In the genomic region with DNA sequence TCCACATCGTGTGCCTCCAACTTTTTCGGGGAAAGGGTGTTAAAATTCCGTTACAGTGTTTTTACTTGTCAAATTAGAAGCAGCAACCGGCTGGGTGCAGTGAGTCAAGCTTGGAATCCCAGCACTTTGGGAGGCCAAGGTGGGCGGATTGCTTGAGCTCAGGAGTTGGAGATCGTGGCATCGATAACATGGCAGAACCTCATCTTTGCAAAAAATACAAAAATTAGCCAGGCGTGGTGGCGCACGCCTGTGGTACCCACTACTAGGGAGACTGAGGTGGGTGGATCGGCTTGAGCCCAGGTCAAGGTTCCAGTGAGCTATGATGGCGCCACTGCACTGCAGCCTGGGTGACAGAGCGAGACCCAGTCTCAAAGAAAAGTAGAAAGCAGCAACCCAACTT, we compare ENCODE assay signal across 1 cellular context.
TF ChIP-seq lines count a peak whose summit lies in the region.

No MANE protein-coding gene starts in this region.

TF ChIP-seq in GM12878, 131 proteins besides CTCF, POLR2A, EP300 and RAD21:
- no peak for TF ChIP-seq EED (IDR thresholded peaks at IDR 0.05; ENCODE audit: low read depth)
- no peak for TF ChIP-seq IRF4 (IDR thresholded peaks at IDR 0.05; ENCODE audit: low read depth, low read length)
- TF ChIP-seq HDAC6 (IDR thresholded peaks at IDR 0.05; ENCODE audit: unreplicated experiment), result no peak
- no peak for TF ChIP-seq DPF2 (IDR thresholded peaks at IDR 0.05)
- TF ChIP-seq, protein P1, sequence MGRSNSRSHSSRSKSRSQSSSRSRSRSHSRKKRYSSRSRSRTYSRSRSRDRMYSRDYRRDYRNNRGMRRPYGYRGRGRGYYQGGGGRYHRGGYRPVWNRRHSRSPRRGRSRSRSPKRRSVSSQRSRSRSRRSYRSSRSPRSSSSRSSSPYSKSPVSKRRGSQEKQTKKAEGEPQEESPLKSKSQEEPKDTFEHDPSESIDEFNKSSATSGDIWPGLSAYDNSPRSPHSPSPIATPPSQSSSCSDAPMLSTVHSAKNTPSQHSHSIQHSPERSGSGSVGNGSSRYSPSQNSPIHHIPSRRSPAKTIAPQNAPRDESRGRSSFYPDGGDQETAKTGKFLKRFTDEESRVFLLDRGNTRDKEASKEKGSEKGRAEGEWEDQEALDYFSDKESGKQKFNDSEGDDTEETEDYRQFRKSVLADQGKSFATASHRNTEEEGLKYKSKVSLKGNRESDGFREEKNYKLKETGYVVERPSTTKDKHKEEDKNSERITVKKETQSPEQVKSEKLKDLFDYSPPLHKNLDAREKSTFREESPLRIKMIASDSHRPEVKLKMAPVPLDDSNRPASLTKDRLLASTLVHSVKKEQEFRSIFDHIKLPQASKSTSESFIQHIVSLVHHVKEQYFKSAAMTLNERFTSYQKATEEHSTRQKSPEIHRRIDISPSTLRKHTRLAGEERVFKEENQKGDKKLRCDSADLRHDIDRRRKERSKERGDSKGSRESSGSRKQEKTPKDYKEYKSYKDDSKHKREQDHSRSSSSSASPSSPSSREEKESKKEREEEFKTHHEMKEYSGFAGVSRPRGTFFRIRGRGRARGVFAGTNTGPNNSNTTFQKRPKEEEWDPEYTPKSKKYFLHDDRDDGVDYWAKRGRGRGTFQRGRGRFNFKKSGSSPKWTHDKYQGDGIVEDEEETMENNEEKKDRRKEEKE (IDR thresholded peaks at IDR 0.05), result no peak
- no peak for TF ChIP-seq ZBED1 (IDR thresholded peaks at IDR 0.05; ENCODE audit: borderline replicate concordance)
- TF ChIP-seq NR2C1 (IDR thresholded peaks at IDR 0.05), result no peak
- TF ChIP-seq, protein P2, sequence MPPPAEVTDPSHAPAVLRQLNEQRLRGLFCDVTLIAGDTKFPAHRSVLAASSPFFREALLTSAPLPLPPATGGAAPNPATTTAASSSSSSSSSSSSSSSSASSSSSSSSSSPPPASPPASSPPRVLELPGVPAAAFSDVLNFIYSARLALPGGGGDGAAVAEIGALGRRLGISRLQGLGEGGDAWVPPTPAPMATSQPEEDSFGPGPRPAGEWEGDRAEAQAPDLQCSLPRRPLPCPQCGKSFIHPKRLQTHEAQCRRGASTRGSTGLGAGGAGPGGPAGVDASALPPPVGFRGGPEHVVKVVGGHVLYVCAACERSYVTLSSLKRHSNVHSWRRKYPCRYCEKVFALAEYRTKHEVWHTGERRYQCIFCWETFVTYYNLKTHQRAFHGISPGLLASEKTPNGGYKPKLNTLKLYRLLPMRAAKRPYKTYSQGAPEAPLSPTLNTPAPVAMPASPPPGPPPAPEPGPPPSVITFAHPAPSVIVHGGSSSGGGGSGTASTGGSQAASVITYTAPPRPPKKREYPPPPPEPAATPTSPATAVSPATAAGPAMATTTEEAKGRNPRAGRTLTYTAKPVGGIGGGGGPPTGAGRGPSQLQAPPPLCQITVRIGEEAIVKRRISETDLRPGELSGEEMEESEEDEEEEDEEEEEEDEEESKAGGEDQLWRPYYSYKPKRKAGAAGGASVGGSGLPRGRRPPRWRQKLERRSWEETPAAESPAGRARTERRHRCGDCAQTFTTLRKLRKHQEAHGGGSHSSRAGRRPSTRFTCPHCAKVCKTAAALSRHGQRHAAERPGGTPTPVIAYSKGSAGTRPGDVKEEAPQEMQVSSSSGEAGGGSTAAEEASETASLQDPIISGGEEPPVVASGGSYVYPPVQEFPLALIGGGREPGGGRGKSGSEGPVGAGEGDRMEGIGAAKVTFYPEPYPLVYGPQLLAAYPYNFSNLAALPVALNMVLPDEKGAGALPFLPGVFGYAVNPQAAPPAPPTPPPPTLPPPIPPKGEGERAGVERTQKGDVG (CRISPR knock-in tag; IDR thresholded peaks at IDR 0.05), result no peak
- TF ChIP-seq ETV6 (conservative IDR thresholded peaks at IDR 0.05 in 1 of 2, IDR thresholded peaks at IDR 0.05 in 1 of 2; ENCODE audit: borderline replicate concordance in 1 of 2, low read depth in 1 of 2), result no peak
- TF ChIP-seq BHLHE40 (IDR thresholded peaks at IDR 0.05; ENCODE audit: borderline replicate concordance in 1 of 2, low read depth in 2 of 2, low read length in 1 of 2), result no peak
- TF ChIP-seq, protein P3, sequence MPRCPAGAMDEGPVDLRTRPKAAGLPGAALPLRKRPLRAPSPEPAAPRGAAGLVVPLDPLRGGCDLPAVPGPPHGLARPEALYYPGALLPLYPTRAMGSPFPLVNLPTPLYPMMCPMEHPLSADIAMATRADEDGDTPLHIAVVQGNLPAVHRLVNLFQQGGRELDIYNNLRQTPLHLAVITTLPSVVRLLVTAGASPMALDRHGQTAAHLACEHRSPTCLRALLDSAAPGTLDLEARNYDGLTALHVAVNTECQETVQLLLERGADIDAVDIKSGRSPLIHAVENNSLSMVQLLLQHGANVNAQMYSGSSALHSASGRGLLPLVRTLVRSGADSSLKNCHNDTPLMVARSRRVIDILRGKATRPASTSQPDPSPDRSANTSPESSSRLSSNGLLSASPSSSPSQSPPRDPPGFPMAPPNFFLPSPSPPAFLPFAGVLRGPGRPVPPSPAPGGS (IDR thresholded peaks at IDR 0.05; ENCODE audit: borderline replicate concordance, insufficient read depth, low read depth, low read length, poor library complexity, severe bottlenecking), result no peak
- TF ChIP-seq KLF5 (IDR thresholded peaks at IDR 0.05; ENCODE audit: partially characterized antibody), result no peak
- TF ChIP-seq, protein P4, sequence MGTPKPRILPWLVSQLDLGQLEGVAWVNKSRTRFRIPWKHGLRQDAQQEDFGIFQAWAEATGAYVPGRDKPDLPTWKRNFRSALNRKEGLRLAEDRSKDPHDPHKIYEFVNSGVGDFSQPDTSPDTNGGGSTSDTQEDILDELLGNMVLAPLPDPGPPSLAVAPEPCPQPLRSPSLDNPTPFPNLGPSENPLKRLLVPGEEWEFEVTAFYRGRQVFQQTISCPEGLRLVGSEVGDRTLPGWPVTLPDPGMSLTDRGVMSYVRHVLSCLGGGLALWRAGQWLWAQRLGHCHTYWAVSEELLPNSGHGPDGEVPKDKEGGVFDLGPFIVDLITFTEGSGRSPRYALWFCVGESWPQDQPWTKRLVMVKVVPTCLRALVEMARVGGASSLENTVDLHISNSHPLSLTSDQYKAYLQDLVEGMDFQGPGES (IDR thresholded peaks at IDR 0.05), result no peak
- TF ChIP-seq CHD4 (IDR thresholded peaks at IDR 0.05), result no peak
